8 cellular contexts compared by ENCODE assay signal in the genomic region with DNA sequence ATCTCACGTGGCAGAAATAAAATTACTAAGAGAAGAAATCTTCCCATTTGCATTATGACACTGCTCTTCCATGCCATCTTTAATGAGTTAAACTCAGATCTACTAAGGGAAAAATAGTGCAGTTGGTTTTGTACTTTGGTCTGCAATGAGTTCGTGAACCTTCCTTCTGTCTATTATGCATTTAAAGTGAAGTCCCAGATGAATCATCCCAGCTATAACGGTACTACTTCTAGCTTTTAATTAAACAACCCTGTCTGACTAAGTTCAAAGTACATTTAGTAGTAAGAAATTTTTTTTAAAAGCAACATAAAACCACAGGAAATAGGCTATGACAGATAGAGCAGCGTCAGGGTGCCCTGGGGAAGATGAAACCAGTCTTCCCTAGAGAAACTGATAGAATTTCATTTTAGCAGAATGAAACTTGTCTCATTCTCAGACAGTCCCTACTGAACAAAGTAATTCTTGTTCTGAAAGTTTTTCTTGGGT. TPM values are rescaled to one million over a fixed set of nuclear protein-coding genes. Genes with fewer than 3 reads are reported as not detected.
A peak's percentile ranks its signal among the peaks of the same experiment; 100 is the strongest.
DNase-seq lines count a peak whose midpoint lies in the region; ATAC-seq and TF ChIP-seq lines count a peak whose summit lies in the region.

No MANE protein-coding gene starts in this region.

- DNase-seq in GM12865 (ENCODE audit: low read depth) (peak; percentile 82), kidney glomerular epithelial cell (lab: John Stamatoyannopoulos, UW) (peak; percentile 29), epidermal melanocyte (ENCODE audit: insufficient read length, low spot score) (no peak), NCI-H82 (lab: John Stamatoyannopoulos, UW) (no peak), heart left ventricle (no peak)
- DNase-seq in activated CD8-positive, alpha-beta memory T cell treated with anti-CD3 and anti-CD28 coated beads, Interleukin-2, amount 50 U/mL, for 4 hours = peak; percentile 35

- peak; percentile 62 for ATAC-seq in HG03108 (IDR thresholded peaks at IDR 0.05; ENCODE audit: unreplicated experiment)
- no peak for ATAC-seq in GM19351 (IDR thresholded peaks at IDR 0.05; ENCODE audit: unreplicated experiment)
- ATAC-seq in heart left ventricle = no peak

- intact Hi-C loops in heart left ventricle (cut with DNase I) = loop anchor here in 2 of 10 donors (10.0 kb wide), 3 partner anchors 103 to 227 kb away; no protein-coding TSS in a partner anchor

- peak overlapping the region in 1 of 12 donors; percentile 3 for H3K27ac ChIP-seq in heart left ventricle

- no peaks in the 10 kb centered on the region for H3K36me3 ChIP-seq in heart left ventricle

- no peak for TF ChIP-seq POLR2A in heart left ventricle (IDR thresholded peaks at IDR 0.05)

- no peaks in the 10 kb centered on the region for H3K9me3 ChIP-seq in heart left ventricle

- peaks cover 0 to 8% (median 0%) of the 10 kb centered on the region in 9 donors for H3K27me3 ChIP-seq in heart left ventricle

- TF ChIP-seq CTCF in GM12865 (IDR thresholded peaks at IDR 0.05; ENCODE audit: insufficient read depth, low read depth, low read length, missing control alignments) = no peak
- no peak for TF ChIP-seq CTCF in heart left ventricle (IDR thresholded peaks at IDR 0.05)

- H3K4me3 ChIP-seq in GM12865 (ENCODE audit: low read depth, low read length) (no peak overlapping the region), heart left ventricle (no peak overlapping the region)

- 54 to 62% (median 58%) methylated on average over 4 of the region's 4 CpGs for WGBS in heart left ventricle, 4 donors

- H3K4me1 ChIP-seq in heart left ventricle = peaks cover 0 to 8% (median 0%) of the 10 kb centered on the region in 12 donors

RNA-seq across cellular contexts. Expression of a gene that starts 1.8 kb away (rescaled TPM):
- total RNA-seq in heart left ventricle = not detected
- polyA plus RNA-seq in heart left ventricle = not detected

RNA-seq across cellular contexts. Expression of a gene that starts 40.4 kb away (rescaled TPM):
- total RNA-seq in heart left ventricle = 10 to 100 TPM; 11.1 to 26.2 (median 15.4) TPM
- 10 to 100 TPM in 1 of 2 donors, 1 to 10 TPM in 1; 5.3 to 22.1 TPM for polyA plus RNA-seq in heart left ventricle

RNA-seq across cellular contexts. Expression of a gene that starts 46.6 kb away (rescaled TPM):
- 10 to 100 TPM; 18.9 to 54.2 (median 31.8) TPM for total RNA-seq in heart left ventricle
- 10 to 100 TPM in 1 of 2 donors, 1 to 10 TPM in 1; 3.6 to 36.7 TPM for polyA plus RNA-seq in heart left ventricle

Comparison
In these comparisons a context has a peak if more than half of its experiments do, and no peak if none do; other contexts are left out.
1. DNase-seq: peak in GM12865 (single experiment), activated CD8-positive, alpha-beta memory T cell treated with anti-CD3 and anti-CD28 coated beads, Interleukin-2, amount 50 U/mL, for 4 hours (single experiment) and kidney glomerular epithelial cell (single experiment); none in epidermal melanocyte (single experiment), NCI-H82 (single experiment) and heart left ventricle (0 of 5).